Comparison of ENCODE assay signal across 14 cellular contexts in the genomic region with DNA sequence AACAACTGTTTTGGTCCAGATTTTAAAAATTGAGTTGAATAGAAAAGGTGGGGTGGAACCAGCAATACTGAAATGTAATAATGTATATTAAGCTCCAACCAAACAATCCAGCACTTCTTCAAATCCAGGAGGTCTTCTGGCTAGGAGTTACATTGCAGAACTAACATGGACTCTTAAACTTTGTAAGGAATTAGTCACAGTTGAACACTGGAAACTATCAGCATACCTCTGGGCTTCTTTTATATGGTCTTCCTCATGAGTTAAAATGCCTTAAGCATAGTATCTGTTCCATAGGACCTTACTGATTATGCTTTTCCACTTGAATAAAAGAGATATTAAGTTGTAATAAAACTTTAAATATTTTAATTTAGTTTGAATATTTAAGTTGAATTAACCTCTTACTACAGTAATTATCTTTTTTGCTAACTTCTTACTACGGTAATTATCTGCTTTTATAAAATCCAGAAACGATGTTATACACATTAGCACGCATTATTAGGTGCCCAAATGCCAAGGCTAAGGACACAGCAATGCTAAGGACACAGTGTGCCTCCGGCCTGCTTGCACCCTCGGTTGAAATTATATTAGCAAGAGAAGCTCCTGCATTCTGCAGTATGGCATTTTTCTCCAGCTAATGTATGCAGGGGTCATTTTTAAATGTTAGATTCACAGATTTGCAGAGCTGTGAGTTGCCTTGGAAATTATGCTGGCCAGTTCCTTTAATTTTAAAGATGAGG.
A peak's percentile ranks its signal among the peaks of the same experiment; 100 is the strongest.
DNase-seq lines count a peak whose midpoint lies in the region; ATAC-seq and TF ChIP-seq lines count a peak whose summit lies in the region.
"Had no signal": no experiment of that assay in that cellular context is flagged by ENCODE, and none has a peak within 500 bp of the region (broad histone marks: within the 10 kb centered on the region; RNA-seq: fewer than 3 reads in every experiment).

No MANE protein-coding gene starts in this region.

- H3K27me3 ChIP-seq in MM.1S (replicated peaks; ENCODE audit: insufficient read depth, low read length): no peaks in the 10 kb centered on the region
- no peaks in the 10 kb centered on the region for H3K27me3 ChIP-seq in endocrine pancreas (ENCODE audit: control insufficient read depth, insufficient read depth, low read length)
- no peaks in the 10 kb centered on the region for H3K27me3 ChIP-seq in HAP-1 (ENCODE audit: low read depth)
- H3K27me3 ChIP-seq: Peyer's patch, right lobe of liver, tibial nerve had no signal

- TF ChIP-seq CTCF in 22Rv1 (IDR thresholded peaks at IDR 0.05) (no peak), MM.1S (IDR thresholded peaks at IDR 0.05; ENCODE audit: low read length) (no peak), mucosa of descending colon (IDR thresholded peaks at IDR 0.05) (no peak)

- H3K36me3 ChIP-seq in MM.1S (replicated peaks; ENCODE audit: insufficient read depth, low read length) (no peaks in the 10 kb centered on the region), endocrine pancreas (ENCODE audit: control insufficient read depth, insufficient read depth, low read length) (no peaks in the 10 kb centered on the region), mucosa of descending colon (ENCODE audit: low read depth) (no peaks in the 10 kb centered on the region), HAP-1 (replicated peaks) (no peaks in the 10 kb centered on the region)
- H3K36me3 ChIP-seq: Peyer's patch, right lobe of liver, tibial nerve had no signal

- H4K20me1 ChIP-seq in MM.1S (ENCODE audit: insufficient read depth, low read length): no peaks in the 10 kb centered on the region

- no peaks in the 10 kb centered on the region for H3F3A ChIP-seq in MM.1S (ENCODE audit: insufficient read depth, low read length)

- intact Hi-C loops in mucosa of descending colon (cut with DNase I, micrococcal nuclease): no loop called here

- H2AFZ ChIP-seq in MM.1S (ENCODE audit: low read length): no peak overlapping the region

- H3K4me1 ChIP-seq in MM.1S (ENCODE audit: low read length) (peaks cover 17% of the 10 kb centered on the region), endocrine pancreas (ENCODE audit: control insufficient read depth, insufficient read depth, low read length) (peaks cover 18% of the 10 kb centered on the region), mucosa of descending colon (ENCODE audit: low read depth) (peaks cover 3% of the 10 kb centered on the region), HAP-1 (peaks cover 2% of the 10 kb centered on the region; the same call in 1 of the 2 replicates)
- H3K4me1 ChIP-seq: right lobe of liver had no signal

- 0 out of 2 replicates have a peak overlapping the region, but pooled peaks have one; percentile 47 for H3K4me3 ChIP-seq in MM.1S (ENCODE audit: low read length)
- H3K4me3 ChIP-seq in endocrine pancreas (ENCODE audit: control insufficient read depth, insufficient read depth, low read length): peak overlapping the region; percentile 58
- no peak overlapping the region for H3K4me3 ChIP-seq in mucosa of descending colon
- no peak overlapping the region for H3K4me3 ChIP-seq in HAP-1
- H3K4me3 ChIP-seq: Peyer's patch, right lobe of liver, tibial nerve had no signal

- H3K9me3 ChIP-seq in MM.1S (replicated peaks; ENCODE audit: insufficient read depth, low read length) (no peaks in the 10 kb centered on the region), endocrine pancreas (ENCODE audit: control insufficient read depth, low read length) (no peaks in the 10 kb centered on the region), mucosa of descending colon (no peaks in the 10 kb centered on the region), HAP-1 (no peaks in the 10 kb centered on the region)
- H3K9me3 ChIP-seq: Peyer's patch, right lobe of liver, tibial nerve had no signal

- H3K79me2 ChIP-seq in MM.1S (ENCODE audit: low read length): no peaks in the 10 kb centered on the region

- H3K9me2 ChIP-seq in MM.1S (replicated peaks; ENCODE audit: insufficient read depth, low read length): no peaks in the 10 kb centered on the region

- ATAC-seq in mucosa of descending colon: peak; percentile 21
- no peak for ATAC-seq in GM21423 (IDR thresholded peaks at IDR 0.05; ENCODE audit: unreplicated experiment)

- peak overlapping the region; percentile 68 for H3K27ac ChIP-seq in 22Rv1
- H3K27ac ChIP-seq in MM.1S (ENCODE audit: low read length): no peak overlapping the region; the same call in 1 of the 2 replicates
- H3K27ac ChIP-seq: tibial nerve had no signal

- in situ Hi-C loops in HAP-1 (cut with MboI; ENCODE audit: low sequenced_read_pairs): no loop called here

- H3K9ac ChIP-seq in MM.1S (ENCODE audit: low read length): no peak overlapping the region
- no peak overlapping the region for H3K9ac ChIP-seq in endocrine pancreas (ENCODE audit: control insufficient read depth, insufficient read depth, low read length)

- no peak for DNase-seq in MM.1S
- DNase-seq in mucosa of descending colon: no peak
- no peak for DNase-seq in HAP-1 (ENCODE audit: low spot score in 2 of 2)
- DNase-seq in COLO668 (lab: John Stamatoyannopoulos, UW; ENCODE audit: unreplicated experiment): no peak
- DNase-seq in NCI-H1092 (lab: John Stamatoyannopoulos, UW): no peak
- DNase-seq: DMS79; effector CD4-positive, alpha-beta T cell; Karpas-422; Peyer's patch; right lobe of liver had no signal

- peak overlapping the region; percentile 77; the same call in 1 of the 2 replicates for H3K4me2 ChIP-seq in MM.1S (ENCODE audit: low read depth, low read length)

Comparison
In these comparisons a context has a peak if more than half of its experiments do, and no peak if none do; other contexts are left out.
1. H3K4me3 ChIP-seq: peak in MM.1S (single experiment) and endocrine pancreas (single experiment); none in mucosa of descending colon (single experiment) and HAP-1 (single experiment).